ENCODE assay signal across 8 cellular contexts in genomic region chr2:128316777-128317185, GRCh38. TPM values are rescaled to one million over a fixed set of nuclear protein-coding genes. Genes with fewer than 3 reads are reported as not detected.
DNase-seq lines count a peak whose midpoint lies in the region; ATAC-seq lines count a peak whose summit lies in the region.

No MANE protein-coding gene starts in this region.

- H3K27ac ChIP-seq in HUES64 (ENCODE audit: low read depth, low read length): no peak overlapping the region

- WGBS in HUES64: 46% methylated on average over 6 of the region's 6 CpGs

- H3K27ac Mint-ChIP-seq in activated T-helper 2 cell treated with anti-CD3 and anti-CD28 coated beads, Interferon-gamma antibody, Interleukin-2, Interleukin-4, amounts not matched to agents 10 μg/mL and 5 μg/mL and 100 μg/mL, durations not matched to agents 14 hours and 24 hours and 36 hours: no peak overlapping the region
- peak overlapping the region; percentile 9 for H3K27ac Mint-ChIP-seq in stimulated activated naive B cell treated with anti-CD40 and anti-IgM and Interleukin-4, amounts not matched to agents 10 μg/mL and 1 μg/mL and 100 μg/mL, for 72 hours

- peak overlapping the region; percentile 87 for H3K4me3 Mint-ChIP-seq in activated T-helper 2 cell treated with anti-CD3 and anti-CD28 coated beads, Interferon-gamma antibody, Interleukin-2, Interleukin-4, amounts not matched to agents 10 μg/mL and 5 μg/mL and 100 μg/mL, durations not matched to agents 14 hours and 24 hours and 36 hours (ENCODE audit: low read depth)
- peak overlapping the region; percentile 95 to 98 for H3K4me3 Mint-ChIP-seq in stimulated activated naive B cell treated with anti-CD40 and anti-IgM and Interleukin-4, amounts not matched to agents 10 μg/mL and 1 μg/mL and 100 μg/mL, for 72 hours

- peaks cover 12% of the 10 kb centered on the region for H3K27me3 Mint-ChIP-seq in activated T-helper 2 cell treated with anti-CD3 and anti-CD28 coated beads, Interferon-gamma antibody, Interleukin-2, Interleukin-4, amounts not matched to agents 10 μg/mL and 5 μg/mL and 100 μg/mL, durations not matched to agents 14 hours and 24 hours and 36 hours (ENCODE audit: low read depth)
- H3K27me3 Mint-ChIP-seq in stimulated activated naive B cell treated with anti-CD40 and anti-IgM and Interleukin-4, amounts not matched to agents 10 μg/mL and 1 μg/mL and 100 μg/mL, for 72 hours: peaks cover 0 to 6% of the 10 kb centered on the region in 2 donors

- intact Hi-C loops in activated T-helper 2 cell treated with anti-CD3 and anti-CD28 coated beads, Interferon-gamma antibody, Interleukin-2, Interleukin-4, amounts not matched to agents 10 μg/mL and 5 μg/mL and 100 μg/mL, durations not matched to agents 14 hours and 24 hours and 36 hours (cut with micrococcal nuclease): loop anchor here (5.0 kb wide), 1 partner anchor 84 kb away; no protein-coding TSS in a partner anchor

- no peak for ATAC-seq in stimulated activated naive B cell treated with anti-CD40 and anti-IgM and Interleukin-4, amounts not matched to agents 10 μg/mL and 1 μg/mL and 100 μg/mL, for 72 hours (replicated peaks)
- ATAC-seq in HG03139 (IDR thresholded peaks at IDR 0.05; ENCODE audit: unreplicated experiment): no peak
- ATAC-seq in GM21447 (IDR thresholded peaks at IDR 0.05; ENCODE audit: unreplicated experiment): no peak

- H3K36me3 Mint-ChIP-seq in activated T-helper 2 cell treated with anti-CD3 and anti-CD28 coated beads, Interferon-gamma antibody, Interleukin-2, Interleukin-4, amounts not matched to agents 10 μg/mL and 5 μg/mL and 100 μg/mL, durations not matched to agents 14 hours and 24 hours and 36 hours (ENCODE audit: low read depth): peaks cover 13% of the 10 kb centered on the region
- H3K36me3 Mint-ChIP-seq in stimulated activated naive B cell treated with anti-CD40 and anti-IgM and Interleukin-4, amounts not matched to agents 10 μg/mL and 1 μg/mL and 100 μg/mL, for 72 hours: peaks cover 15 to 26% of the 10 kb centered on the region in 2 donors

- peaks cover 31% of the 10 kb centered on the region for H3K4me1 Mint-ChIP-seq in activated T-helper 2 cell treated with anti-CD3 and anti-CD28 coated beads, Interferon-gamma antibody, Interleukin-2, Interleukin-4, amounts not matched to agents 10 μg/mL and 5 μg/mL and 100 μg/mL, durations not matched to agents 14 hours and 24 hours and 36 hours (ENCODE audit: low read depth)
- H3K4me1 Mint-ChIP-seq in stimulated activated naive B cell treated with anti-CD40 and anti-IgM and Interleukin-4, amounts not matched to agents 10 μg/mL and 1 μg/mL and 100 μg/mL, for 72 hours: peaks cover 41 to 70% of the 10 kb centered on the region in 2 donors

- no peaks in the 10 kb centered on the region for H3K9me3 ChIP-seq in HUES64 (ENCODE audit: insufficient read depth, low read depth, low read length)

- peaks cover 14% of the 10 kb centered on the region for H3K36me3 ChIP-seq in HUES64 (ENCODE audit: insufficient read depth, low read length)

- peaks cover 26% of the 10 kb centered on the region for H3K4me1 ChIP-seq in HUES64 (ENCODE audit: insufficient read depth, low read length)

- H3K27me3 ChIP-seq in HUES64 (ENCODE audit: insufficient read depth, low read length): peaks cover 36% of the 10 kb centered on the region

- DNase-seq in activated T-helper 2 cell treated with anti-CD3 and anti-CD28 coated beads, Interferon-gamma antibody, Interleukin-2, Interleukin-4, amounts not matched to agents 10 μg/mL and 5 μg/mL and 100 μg/mL, durations not matched to agents 14 hours and 24 hours and 36 hours (ENCODE audit: low spot score): no peak
- DNase-seq in iPS-NIHi11 (ENCODE audit: low spot score) (peak; percentile 14), GF-D8 (lab: John Stamatoyannopoulos, UW) (no peak)
- no peak for DNase-seq in stimulated activated naive B cell treated with anti-CD40 and anti-IgM and Interleukin-4, amounts not matched to agents 10 μg/mL and 1 μg/mL and 100 μg/mL, for 72 hours
- no peak for DNase-seq in NK-92 treated with Interleukin-12 subunit alpha and Interleukin-12 subunit beta, amount 100 ng/mL, for 24 hours (lab: John Stamatoyannopoulos, UW)

- peak overlapping the region; percentile 80 for H3K9ac ChIP-seq in HUES64 (ENCODE audit: low read depth, low read length)

- H3K9me3 Mint-ChIP-seq in activated T-helper 2 cell treated with anti-CD3 and anti-CD28 coated beads, Interferon-gamma antibody, Interleukin-2, Interleukin-4, amounts not matched to agents 10 μg/mL and 5 μg/mL and 100 μg/mL, durations not matched to agents 14 hours and 24 hours and 36 hours: no peaks in the 10 kb centered on the region
- no peaks in the 10 kb centered on the region for H3K9me3 Mint-ChIP-seq in stimulated activated naive B cell treated with anti-CD40 and anti-IgM and Interleukin-4, amounts not matched to agents 10 μg/mL and 1 μg/mL and 100 μg/mL, for 72 hours

- H3K4me3 ChIP-seq in HUES64 (ENCODE audit: low read length): peak overlapping the region; percentile 91

RNA-seq across cellular contexts. Expression of gene HS6ST1, which starts 1.9 kb away (rescaled TPM):
- 34.0 TPM for polyA plus RNA-seq in HUES64 (2013, experiment 1 of 2)
- 35.8 TPM for polyA plus RNA-seq in HUES64 (2013, experiment 2 of 2)
- total RNA-seq in activated T-helper 2 cell treated with anti-CD3 and anti-CD28 coated beads, Interferon-gamma antibody, Interleukin-2, Interleukin-4, amounts not matched to agents 10 μg/mL and 5 μg/mL and 100 μg/mL, durations not matched to agents 14 hours and 24 hours and 36 hours: 17.6 and 17.7 TPM in 2 replicates
